Comparison of ENCODE assay signal across 1 cellular context in the genomic region with DNA sequence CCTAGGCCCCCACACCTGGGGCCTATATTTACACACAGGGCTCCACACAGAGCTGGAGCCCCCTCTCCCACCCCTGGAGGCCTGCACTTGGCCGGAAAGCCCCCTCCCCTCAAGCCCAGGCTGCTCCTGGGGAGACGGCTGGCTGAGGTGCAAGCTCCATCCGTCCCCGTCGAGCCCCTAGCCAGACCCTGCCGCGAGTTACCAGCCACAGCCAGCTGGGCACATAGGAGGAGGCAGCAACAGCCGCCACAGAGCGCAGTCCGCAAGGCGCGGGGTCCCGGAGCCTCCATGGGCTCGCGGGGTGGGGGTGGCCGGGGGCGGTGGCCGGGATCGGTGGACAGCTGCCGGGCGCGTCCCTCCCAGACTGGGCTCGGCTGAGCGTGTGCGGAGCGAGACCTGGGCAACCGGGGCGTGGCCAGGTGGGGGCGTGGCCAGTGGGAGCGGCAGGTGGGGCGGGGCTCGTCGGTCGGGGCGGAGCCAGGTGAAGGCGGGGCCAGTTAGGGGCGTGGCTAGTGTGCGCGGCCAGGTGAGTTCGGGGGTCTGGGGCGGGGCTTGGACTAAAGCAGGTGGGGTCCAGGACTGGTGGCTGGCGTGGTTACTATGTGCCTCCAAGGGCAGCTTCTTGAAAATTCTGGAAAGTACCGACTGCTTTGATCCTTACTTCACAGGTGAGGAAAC.
TF ChIP-seq lines count a peak whose summit lies in the region.

A gene (minus strand): TSS at position 384 of the 678 bp plus-strand sequence. CDS start 94 bp downstream, at position 290.

TF ChIP-seq in GM12878, 131 proteins besides CTCF, POLR2A, EP300 and RAD21:
- TF ChIP-seq, protein P1, sequence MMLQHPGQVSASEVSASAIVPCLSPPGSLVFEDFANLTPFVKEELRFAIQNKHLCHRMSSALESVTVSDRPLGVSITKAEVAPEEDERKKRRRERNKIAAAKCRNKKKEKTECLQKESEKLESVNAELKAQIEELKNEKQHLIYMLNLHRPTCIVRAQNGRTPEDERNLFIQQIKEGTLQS (IDR thresholded peaks at IDR 0.05; ENCODE audit: borderline replicate concordance, extremely low read depth, low read depth, low read length): no peak
- TF ChIP-seq SMC3 (IDR thresholded peaks at IDR 0.05; ENCODE audit: borderline replicate concordance, low read length): no peak
- no peak for TF ChIP-seq TCF3 (IDR thresholded peaks at IDR 0.05; ENCODE audit: borderline replicate concordance, insufficient read depth, low read depth, low read length)
- TF ChIP-seq RELA (IDR thresholded peaks at IDR 0.05; ENCODE audit: borderline replicate concordance, partially characterized antibody): no peak
- TF ChIP-seq POLR2AphosphoS5 (IDR thresholded peaks at IDR 0.05; ENCODE audit: low read length): no peak
- TF ChIP-seq RB1 (IDR thresholded peaks at IDR 0.05; ENCODE audit: borderline replicate concordance): no peak
- TF ChIP-seq HDAC6 (IDR thresholded peaks at IDR 0.05; ENCODE audit: unreplicated experiment): no peak
- TF ChIP-seq, protein P2, sequence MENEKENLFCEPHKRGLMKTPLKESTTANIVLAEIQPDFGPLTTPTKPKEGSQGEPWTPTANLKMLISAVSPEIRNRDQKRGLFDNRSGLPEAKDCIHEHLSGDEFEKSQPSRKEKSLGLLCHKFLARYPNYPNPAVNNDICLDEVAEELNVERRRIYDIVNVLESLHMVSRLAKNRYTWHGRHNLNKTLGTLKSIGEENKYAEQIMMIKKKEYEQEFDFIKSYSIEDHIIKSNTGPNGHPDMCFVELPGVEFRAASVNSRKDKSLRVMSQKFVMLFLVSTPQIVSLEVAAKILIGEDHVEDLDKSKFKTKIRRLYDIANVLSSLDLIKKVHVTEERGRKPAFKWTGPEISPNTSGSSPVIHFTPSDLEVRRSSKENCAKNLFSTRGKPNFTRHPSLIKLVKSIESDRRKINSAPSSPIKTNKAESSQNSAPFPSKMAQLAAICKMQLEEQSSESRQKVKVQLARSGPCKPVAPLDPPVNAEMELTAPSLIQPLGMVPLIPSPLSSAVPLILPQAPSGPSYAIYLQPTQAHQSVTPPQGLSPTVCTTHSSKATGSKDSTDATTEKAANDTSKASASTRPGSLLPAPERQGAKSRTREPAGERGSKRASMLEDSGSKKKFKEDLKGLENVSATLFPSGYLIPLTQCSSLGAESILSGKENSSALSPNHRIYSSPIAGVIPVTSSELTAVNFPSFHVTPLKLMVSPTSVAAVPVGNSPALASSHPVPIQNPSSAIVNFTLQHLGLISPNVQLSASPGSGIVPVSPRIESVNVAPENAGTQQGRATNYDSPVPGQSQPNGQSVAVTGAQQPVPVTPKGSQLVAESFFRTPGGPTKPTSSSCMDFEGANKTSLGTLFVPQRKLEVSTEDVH (IDR thresholded peaks at IDR 0.05; ENCODE audit: low read depth, partially characterized antibody): no peak
- no peak for TF ChIP-seq IKZF1 (conservative IDR thresholded peaks at IDR 0.05)
- no peak for TF ChIP-seq CBFB (IDR thresholded peaks at IDR 0.05; ENCODE audit: low read depth)
- TF ChIP-seq PML (IDR thresholded peaks at IDR 0.05; ENCODE audit: low read length): no peak
- TF ChIP-seq ETV6 (conservative IDR thresholded peaks at IDR 0.05 in 1 of 2, IDR thresholded peaks at IDR 0.05 in 1 of 2; ENCODE audit: borderline replicate concordance in 1 of 2, low read depth in 1 of 2): no peak
- TF ChIP-seq, protein P3, sequence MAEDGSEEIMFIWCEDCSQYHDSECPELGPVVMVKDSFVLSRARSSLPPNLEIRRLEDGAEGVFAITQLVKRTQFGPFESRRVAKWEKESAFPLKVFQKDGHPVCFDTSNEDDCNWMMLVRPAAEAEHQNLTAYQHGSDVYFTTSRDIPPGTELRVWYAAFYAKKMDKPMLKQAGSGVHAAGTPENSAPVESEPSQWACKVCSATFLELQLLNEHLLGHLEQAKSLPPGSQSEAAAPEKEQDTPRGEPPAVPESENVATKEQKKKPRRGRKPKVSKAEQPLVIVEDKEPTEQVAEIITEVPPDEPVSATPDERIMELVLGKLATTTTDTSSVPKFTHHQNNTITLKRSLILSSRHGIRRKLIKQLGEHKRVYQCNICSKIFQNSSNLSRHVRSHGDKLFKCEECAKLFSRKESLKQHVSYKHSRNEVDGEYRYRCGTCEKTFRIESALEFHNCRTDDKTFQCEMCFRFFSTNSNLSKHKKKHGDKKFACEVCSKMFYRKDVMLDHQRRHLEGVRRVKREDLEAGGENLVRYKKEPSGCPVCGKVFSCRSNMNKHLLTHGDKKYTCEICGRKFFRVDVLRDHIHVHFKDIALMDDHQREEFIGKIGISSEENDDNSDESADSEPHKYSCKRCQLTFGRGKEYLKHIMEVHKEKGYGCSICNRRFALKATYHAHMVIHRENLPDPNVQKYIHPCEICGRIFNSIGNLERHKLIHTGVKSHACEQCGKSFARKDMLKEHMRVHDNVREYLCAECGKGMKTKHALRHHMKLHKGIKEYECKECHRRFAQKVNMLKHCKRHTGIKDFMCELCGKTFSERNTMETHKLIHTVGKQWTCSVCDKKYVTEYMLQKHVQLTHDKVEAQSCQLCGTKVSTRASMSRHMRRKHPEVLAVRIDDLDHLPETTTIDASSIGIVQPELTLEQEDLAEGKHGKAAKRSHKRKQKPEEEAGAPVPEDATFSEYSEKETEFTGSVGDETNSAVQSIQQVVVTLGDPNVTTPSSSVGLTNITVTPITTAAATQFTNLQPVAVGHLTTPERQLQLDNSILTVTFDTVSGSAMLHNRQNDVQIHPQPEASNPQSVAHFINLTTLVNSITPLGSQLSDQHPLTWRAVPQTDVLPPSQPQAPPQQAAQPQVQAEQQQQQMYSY (CRISPR knock-in tag; IDR thresholded peaks at IDR 0.05): no peak
- TF ChIP-seq CHD2 (IDR thresholded peaks at IDR 0.05; ENCODE audit: borderline replicate concordance, low read depth, low read length): no peak
- no peak for TF ChIP-seq BHLHE40 (IDR thresholded peaks at IDR 0.05; ENCODE audit: borderline replicate concordance in 1 of 2, low read depth in 2 of 2, low read length in 1 of 2)
- no peak for TF ChIP-seq TCF12 (IDR thresholded peaks at IDR 0.05; ENCODE audit: low read depth, low read length)
- TF ChIP-seq, protein P4, sequence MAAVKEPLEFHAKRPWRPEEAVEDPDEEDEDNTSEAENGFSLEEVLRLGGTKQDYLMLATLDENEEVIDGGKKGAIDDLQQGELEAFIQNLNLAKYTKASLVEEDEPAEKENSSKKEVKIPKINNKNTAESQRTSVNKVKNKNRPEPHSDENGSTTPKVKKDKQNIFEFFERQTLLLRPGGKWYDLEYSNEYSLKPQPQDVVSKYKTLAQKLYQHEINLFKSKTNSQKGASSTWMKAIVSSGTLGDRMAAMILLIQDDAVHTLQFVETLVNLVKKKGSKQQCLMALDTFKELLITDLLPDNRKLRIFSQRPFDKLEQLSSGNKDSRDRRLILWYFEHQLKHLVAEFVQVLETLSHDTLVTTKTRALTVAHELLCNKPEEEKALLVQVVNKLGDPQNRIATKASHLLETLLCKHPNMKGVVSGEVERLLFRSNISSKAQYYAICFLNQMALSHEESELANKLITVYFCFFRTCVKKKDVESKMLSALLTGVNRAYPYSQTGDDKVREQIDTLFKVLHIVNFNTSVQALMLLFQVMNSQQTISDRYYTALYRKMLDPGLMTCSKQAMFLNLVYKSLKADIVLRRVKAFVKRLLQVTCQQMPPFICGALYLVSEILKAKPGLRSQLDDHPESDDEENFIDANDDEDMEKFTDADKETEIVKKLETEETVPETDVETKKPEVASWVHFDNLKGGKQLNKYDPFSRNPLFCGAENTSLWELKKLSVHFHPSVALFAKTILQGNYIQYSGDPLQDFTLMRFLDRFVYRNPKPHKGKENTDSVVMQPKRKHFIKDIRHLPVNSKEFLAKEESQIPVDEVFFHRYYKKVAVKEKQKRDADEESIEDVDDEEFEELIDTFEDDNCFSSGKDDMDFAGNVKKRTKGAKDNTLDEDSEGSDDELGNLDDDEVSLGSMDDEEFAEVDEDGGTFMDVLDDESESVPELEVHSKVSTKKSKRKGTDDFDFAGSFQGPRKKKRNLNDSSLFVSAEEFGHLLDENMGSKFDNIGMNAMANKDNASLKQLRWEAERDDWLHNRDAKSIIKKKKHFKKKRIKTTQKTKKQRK (IDR thresholded peaks at IDR 0.05; ENCODE audit: low read depth, low read length): no peak
- no peak for TF ChIP-seq SMARCA5 (IDR thresholded peaks at IDR 0.05)
- TF ChIP-seq KAT2A (conservative IDR thresholded peaks at IDR 0.05; ENCODE audit: control insufficient read depth, low read depth, low read length): no peak
- TF ChIP-seq, protein P5, sequence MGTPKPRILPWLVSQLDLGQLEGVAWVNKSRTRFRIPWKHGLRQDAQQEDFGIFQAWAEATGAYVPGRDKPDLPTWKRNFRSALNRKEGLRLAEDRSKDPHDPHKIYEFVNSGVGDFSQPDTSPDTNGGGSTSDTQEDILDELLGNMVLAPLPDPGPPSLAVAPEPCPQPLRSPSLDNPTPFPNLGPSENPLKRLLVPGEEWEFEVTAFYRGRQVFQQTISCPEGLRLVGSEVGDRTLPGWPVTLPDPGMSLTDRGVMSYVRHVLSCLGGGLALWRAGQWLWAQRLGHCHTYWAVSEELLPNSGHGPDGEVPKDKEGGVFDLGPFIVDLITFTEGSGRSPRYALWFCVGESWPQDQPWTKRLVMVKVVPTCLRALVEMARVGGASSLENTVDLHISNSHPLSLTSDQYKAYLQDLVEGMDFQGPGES (IDR thresholded peaks at IDR 0.05): no peak
